ENCODE assay signal across 38 cellular contexts in genomic region chr11:76330651-76331050, GRCh38.
"Had no signal": no experiment of that assay in that cellular context is flagged by ENCODE, and none has a peak within 500 bp of the region (broad histone marks: within the 10 kb centered on the region; RNA-seq: fewer than 3 reads in every experiment).

No MANE protein-coding gene starts in this region.

- H3K4me1 Mint-ChIP-seq: IgD-negative memory B cell, T-cell had no signal

- H3K4me1 ChIP-seq: adrenal gland, body of pancreas, breast epithelium, Peyer's patch had no signal

- H3K9me3 ChIP-seq: adrenal gland had no signal

- H3K27ac Mint-ChIP-seq: activated B cell treated with CpG ODN at 0.5 μM for 24 hours; activated CD4-positive, alpha-beta memory T cell treated with anti-CD3 and anti-CD28 coated beads, Interleukin-2, amount 10 ng/mL, durations not matched to agents 7 days and 5 days; activated naive CD4-positive, alpha-beta T cell treated with anti-CD3 and anti-CD28 coated beads for 36 hours; activated naive CD4-positive, alpha-beta T cell treated with anti-CD3 and anti-CD28 coated beads, Interleukin-2, amount 50 U/mL, for 72 hours; activated T-helper 1 cell treated with anti-CD3 and anti-CD28 coated beads, Interleukin-12 subunit alpha, Interleukin-12 subunit beta, Interleukin-2, Interleukin-4 antibody, amounts not matched to agents 30 ng/mL and 10 ng/mL and 1 ng/mL, durations not matched to agents 14 hours and 24 hours and 36 hours; IgD-negative memory B cell; T-cell had no signal

- ATAC-seq: activated naive CD4-positive, alpha-beta T cell treated with anti-CD3 and anti-CD28 coated beads, Interleukin-2, amount 50 U/mL, for 72 hours; activated T-cell treated with anti-CD3 and anti-CD28 coated beads, Interleukin-2, amount 50 U/mL, for 4 hours; body of pancreas; PC-3; Right ventricle myocardium inferior; SK-N-SH treated with all-trans-retinoic acid at 6 μM for 48 hours; T-cell had no signal

- DNase-seq: activated B cell treated with CpG ODN at 0.5 μM for 24 hours; activated CD4-positive, alpha-beta memory T cell treated with anti-CD3 and anti-CD28 coated beads, Interleukin-2, amount 10 ng/mL, durations not matched to agents 7 days and 5 days; activated CD4-positive, alpha-beta T cell treated with anti-CD3 and anti-CD28 coated beads for 48 hours; activated CD4-positive, CD25-positive, alpha-beta regulatory T cell treated with anti-CD3 and anti-CD28 coated beads, Interleukin-2, amount 50 U/mL, for 72 hours; activated gamma-delta T cell treated with Interleukin-2 at 50 U/mL for 16 hours; activated naive CD4-positive, alpha-beta T cell treated with anti-CD3 and anti-CD28 coated beads for 36 hours; activated T-cell treated with anti-CD3 and anti-CD28 coated beads for 4 hours; activated T-cell treated with anti-CD3 and anti-CD28 coated beads, Interleukin-2, amount 50 U/mL, for 4 hours; adrenal gland; body of pancreas; central memory CD4-positive, alpha-beta T cell; Kasumi-1; KG1; MM.1S; MV-4-11; NCI-H1092 treated with DMSO at 0.1 percent for 48 hours; NCI-H187; NCI-H2029 treated with DMSO at 0.1 percent for 48 hours; NCI-H2107; NCI-H2171; NCI-H510A; NCI-H526; NCI-H748 treated with DMSO at 0.1 percent for 48 hours; NK-92 treated with Interleukin-12 subunit alpha and Interleukin-12 subunit beta, amount 100 ng/mL, for 24 hours; PC-3; Peyer's patch; SIG-M5; T-cell; T-helper 2 cell; T-helper 9 cell had no signal

- H3K4me3 Mint-ChIP-seq: activated B cell treated with CpG ODN at 0.5 μM for 24 hours; activated CD4-positive, alpha-beta memory T cell treated with anti-CD3 and anti-CD28 coated beads, Interleukin-2, amount 10 ng/mL, durations not matched to agents 7 days and 5 days; activated naive CD4-positive, alpha-beta T cell treated with anti-CD3 and anti-CD28 coated beads for 36 hours; activated T-cell treated with anti-CD3 and anti-CD28 coated beads, Interleukin-2, amount 50 U/mL, for 4 hours; activated T-helper 1 cell treated with anti-CD3 and anti-CD28 coated beads, Interleukin-12 subunit alpha, Interleukin-12 subunit beta, Interleukin-2, Interleukin-4 antibody, amounts not matched to agents 30 ng/mL and 10 ng/mL and 1 ng/mL, durations not matched to agents 14 hours and 24 hours and 36 hours; IgD-negative memory B cell; T-cell had no signal

- H3K27ac ChIP-seq: adrenal gland, body of pancreas, breast epithelium, Peyer's patch, RWPE1, VCaP had no signal

- H3K4me3 ChIP-seq: adrenal gland, body of pancreas, breast epithelium, Peyer's patch had no signal

- H3K27me3 ChIP-seq: adrenal gland, body of pancreas, breast epithelium, Peyer's patch had no signal

- H3K27me3 Mint-ChIP-seq: activated B cell treated with CpG ODN at 0.5 μM for 24 hours, IgD-negative memory B cell had no signal

- H3K36me3 Mint-ChIP-seq: T-cell had no signal

- H3K36me3 ChIP-seq: adrenal gland, breast epithelium, Peyer's patch had no signal
